ENCODE assay signal across 8 cellular contexts in genomic region chr4:26584725-26585124, GRCh38. TPM values are rescaled to one million over a fixed set of nuclear protein-coding genes. Genes with fewer than 3 reads are reported as not detected.
DNase-seq lines count a peak whose midpoint lies in the region; ATAC-seq, FAIRE-seq and TF ChIP-seq lines count a peak whose summit lies in the region.

No MANE protein-coding gene starts in this region.

- peak overlapping the region; percentile 95 for H3K4me3 Mint-ChIP-seq in T-helper 17 cell

- no peaks in the 10 kb centered on the region for H3K27me3 Mint-ChIP-seq in T-helper 17 cell

- DNase-seq in GM19239 (ENCODE audit: insufficient read length, low spot score) (no peak), T-helper 17 cell (no peak), fibroblast of the aortic adventitia (ENCODE audit: low read depth) (no peak), gastrocnemius medialis (no peak), germinal center (ENCODE audit: low spot score) (no peak), NOMO-1 treated with DMSO at 0.1 percent for 48 hours (lab: John Stamatoyannopoulos, UW; ENCODE audit: unreplicated experiment) (no peak)

- H3K4me1 ChIP-seq in gastrocnemius medialis: peaks cover 6 to 9% of the 10 kb centered on the region in 2 donors

- no peaks in the 10 kb centered on the region for H3K27me3 ChIP-seq in gastrocnemius medialis

- H3K4me3 ChIP-seq in fibroblast of the aortic adventitia (ENCODE audit: low read depth, low read length): peak overlapping the region; percentile 93
- H3K4me3 ChIP-seq in gastrocnemius medialis: peak overlapping the region; percentile 53 to 96 (median 67)

- TF ChIP-seq POLR2A in gastrocnemius medialis (IDR thresholded peaks at IDR 0.05): no peak

- no peaks in the 10 kb centered on the region for H3K36me3 Mint-ChIP-seq in T-helper 17 cell (ENCODE audit: low read depth)

- in situ Hi-C loops in gastrocnemius medialis (cut with MboI; ENCODE audit: low sequenced_read_pairs in 4 of 4): loop anchor here in 2 of 4 donors (25.0 kb wide), 1 partner anchor 278 kb away; the partner anchor contains the start of gene STIM2 (in 2 of the 2)

- ATAC-seq in T-helper 17 cell (no peak), gastrocnemius medialis (no peak), GM21825 (IDR thresholded peaks at IDR 0.05; ENCODE audit: unreplicated experiment) (no peak), HG02588 (IDR thresholded peaks at IDR 0.05; ENCODE audit: unreplicated experiment) (no peak)

- no peaks in the 10 kb centered on the region for H3K36me3 ChIP-seq in gastrocnemius medialis

- TF ChIP-seq CTCF in fibroblast of the aortic adventitia (IDR thresholded peaks at IDR 0.05; ENCODE audit: insufficient read depth, low read length) (no peak), gastrocnemius medialis (IDR thresholded peaks at IDR 0.05 in 4 of 5, conservative IDR thresholded peaks at IDR 0.05 in 1 of 5) (no peak)

- H3K9me3 ChIP-seq in T-helper 17 cell (ENCODE audit: control insufficient read depth, low read length, poor library complexity, severe bottlenecking) (no peaks in the 10 kb centered on the region), gastrocnemius medialis (no peaks in the 10 kb centered on the region)

- intact Hi-C loops in gastrocnemius medialis (cut with DNase I; ENCODE audit: low total_unique reads): loop anchor here (2.0 to 10.0 kb wide), 4 partner anchors 170 to 420 kb away; partner anchors contain the start of gene RBPJ

- H3K27ac Mint-ChIP-seq in T-helper 17 cell: peak overlapping the region; percentile 99

- H3K4me1 Mint-ChIP-seq in T-helper 17 cell: peaks cover 24% of the 10 kb centered on the region

- H3K27ac ChIP-seq in gastrocnemius medialis: peak overlapping the region in 3 of 4 donors; percentile 64 to 84 (median 72)

- peak; percentile 48 for FAIRE-seq in GM19239 (lab: Jason Lieb, UNC)

RNA-seq across cellular contexts. Expression of gene TBC1D19, which starts 0.8 kb away (rescaled TPM):
- 1 to 10 TPM; 7.5 to 9.9 TPM for total RNA-seq in T-helper 17 cell
- total RNA-seq in fibroblast of the aortic adventitia (ENCODE audit: low replicate concordance): 35.2 and 67.1 TPM in 2 replicates
- total RNA-seq in gastrocnemius medialis: 1 to 10 TPM; 6.5 to 7.0 (median 6.8) TPM
